14 cellular contexts compared by ENCODE assay signal in genomic region chr7:134569962-134570361, GRCh38. TPM values are rescaled to one million over a fixed set of nuclear protein-coding genes. Genes with fewer than 3 reads are reported as not detected.
"Had no signal": no experiment of that assay in that cellular context is flagged by ENCODE, and none has a peak within 500 bp of the region (broad histone marks: within the 10 kb centered on the region; RNA-seq: fewer than 3 reads in every experiment).

No MANE protein-coding gene starts in this region.

RNA-seq across cellular contexts. Expression of gene AKR1B15, which starts 21.1 kb away (rescaled TPM):
- total RNA-seq: activated B cell treated with CpG ODN at 0.5 μM for 24 hours; activated CD4-positive, alpha-beta memory T cell treated with anti-CD3 and anti-CD28 coated beads for 36 hours; activated CD4-positive, alpha-beta memory T cell treated with anti-CD3 and anti-CD28 coated beads, Interleukin-2, amount 10 ng/mL, durations not matched to agents 7 days and 5 days; activated CD4-positive, alpha-beta T cell treated with anti-CD3 and anti-CD28 coated beads for 36 hours; activated CD4-positive, alpha-beta T cell treated with anti-CD3 and anti-CD28 coated beads, Interleukin-2, amount 10 ng/mL, durations not matched to agents 24 days and 14 days; activated CD4-positive, alpha-beta T cell treated with anti-CD3 and anti-CD28 coated beads, Interleukin-2, amount 10 ng/mL, durations not matched to agents 7 days and 5 days; activated CD8-positive, alpha-beta memory T cell treated with anti-CD3 and anti-CD28 coated beads for 36 hours; activated CD8-positive, alpha-beta memory T cell treated with anti-CD3 and anti-CD28 coated beads, Interleukin-2, amount 10 ng/mL, durations not matched to agents 7 days and 5 days; activated CD8-positive, alpha-beta T cell treated with anti-CD3 and anti-CD28 coated beads for 36 hours; activated CD8-positive, alpha-beta T cell treated with anti-CD3 and anti-CD28 coated beads, Interleukin-2, amount 10 ng/mL, durations not matched to agents 7 days and 5 days; T-helper 1 cell treated with Interleukin-12 subunit alpha and Interleukin-12 subunit beta and Interleukin-4 antibody, amounts not matched to agents 30 ng/mL and 1 ng/mL, for 36 hours; T-helper 17 cell; T-helper 2 cell treated with Interferon-gamma antibody and Interleukin-4, amounts not matched to agents 100 ng/mL and 5 ng/mL, for 36 hours; WTC11 had no signal

RNA-seq across cellular contexts. Expression of gene AKR1B10, which starts 42.6 kb away (rescaled TPM):
- total RNA-seq: activated B cell treated with CpG ODN at 0.5 μM for 24 hours; activated CD4-positive, alpha-beta memory T cell treated with anti-CD3 and anti-CD28 coated beads for 36 hours; activated CD4-positive, alpha-beta memory T cell treated with anti-CD3 and anti-CD28 coated beads, Interleukin-2, amount 10 ng/mL, durations not matched to agents 7 days and 5 days; activated CD4-positive, alpha-beta T cell treated with anti-CD3 and anti-CD28 coated beads for 36 hours; activated CD4-positive, alpha-beta T cell treated with anti-CD3 and anti-CD28 coated beads, Interleukin-2, amount 10 ng/mL, durations not matched to agents 24 days and 14 days; activated CD4-positive, alpha-beta T cell treated with anti-CD3 and anti-CD28 coated beads, Interleukin-2, amount 10 ng/mL, durations not matched to agents 7 days and 5 days; activated CD8-positive, alpha-beta memory T cell treated with anti-CD3 and anti-CD28 coated beads for 36 hours; activated CD8-positive, alpha-beta memory T cell treated with anti-CD3 and anti-CD28 coated beads, Interleukin-2, amount 10 ng/mL, durations not matched to agents 7 days and 5 days; activated CD8-positive, alpha-beta T cell treated with anti-CD3 and anti-CD28 coated beads for 36 hours; activated CD8-positive, alpha-beta T cell treated with anti-CD3 and anti-CD28 coated beads, Interleukin-2, amount 10 ng/mL, durations not matched to agents 7 days and 5 days; T-helper 1 cell treated with Interleukin-12 subunit alpha and Interleukin-12 subunit beta and Interleukin-4 antibody, amounts not matched to agents 30 ng/mL and 1 ng/mL, for 36 hours; T-helper 17 cell; T-helper 2 cell treated with Interferon-gamma antibody and Interleukin-4, amounts not matched to agents 100 ng/mL and 5 ng/mL, for 36 hours had no signal
